Comparison of ENCODE assay signal across 1 cellular context in the genomic region with DNA sequence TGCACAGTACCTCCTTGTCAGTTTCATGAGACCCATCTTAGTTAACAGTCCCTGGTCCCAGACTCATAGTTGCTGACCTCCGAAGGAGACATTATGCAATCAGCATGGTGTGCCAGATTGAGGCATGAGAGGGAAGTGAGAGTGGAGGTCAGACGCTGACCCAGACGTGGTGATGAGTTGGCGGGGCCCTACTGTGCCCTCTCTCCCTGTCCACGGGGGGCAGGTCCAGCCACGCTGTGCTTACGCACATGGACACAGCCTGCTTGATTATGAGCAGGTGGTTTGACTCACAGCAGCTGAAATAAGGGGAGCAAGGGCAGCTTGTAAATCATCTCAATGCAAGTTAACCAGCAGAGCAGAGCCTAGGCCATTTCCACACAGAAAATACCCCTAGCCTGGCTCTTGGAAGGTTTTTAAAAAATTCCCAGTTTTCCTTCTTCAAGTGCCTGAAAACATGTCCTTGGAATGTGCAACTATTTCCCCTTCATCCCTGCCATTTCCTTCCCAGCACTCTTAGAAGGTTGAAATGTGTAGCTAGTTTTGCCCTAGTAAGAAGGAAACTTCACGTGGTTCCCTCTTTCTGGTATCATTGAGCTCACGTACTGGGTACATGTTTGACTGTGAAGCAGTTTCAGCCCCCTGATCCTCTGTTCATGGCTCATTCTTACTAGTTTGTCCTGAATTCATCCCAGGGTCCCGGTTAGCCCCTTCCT.
A peak's percentile ranks its signal among the peaks of the same experiment; 100 is the strongest.
TF ChIP-seq lines count a peak whose summit lies in the region.

No MANE protein-coding gene starts in this region.

TF ChIP-seq in GM12878, 131 proteins besides CTCF, POLR2A, EP300 and RAD21 (continued from another document):
- peak; percentile 80 for TF ChIP-seq CHD2 (IDR thresholded peaks at IDR 0.05; ENCODE audit: borderline replicate concordance, low read depth, low read length)
- TF ChIP-seq NBN (IDR thresholded peaks at IDR 0.05), result no peak; the same call in 1 of the 2 replicates
- TF ChIP-seq, protein P1, sequence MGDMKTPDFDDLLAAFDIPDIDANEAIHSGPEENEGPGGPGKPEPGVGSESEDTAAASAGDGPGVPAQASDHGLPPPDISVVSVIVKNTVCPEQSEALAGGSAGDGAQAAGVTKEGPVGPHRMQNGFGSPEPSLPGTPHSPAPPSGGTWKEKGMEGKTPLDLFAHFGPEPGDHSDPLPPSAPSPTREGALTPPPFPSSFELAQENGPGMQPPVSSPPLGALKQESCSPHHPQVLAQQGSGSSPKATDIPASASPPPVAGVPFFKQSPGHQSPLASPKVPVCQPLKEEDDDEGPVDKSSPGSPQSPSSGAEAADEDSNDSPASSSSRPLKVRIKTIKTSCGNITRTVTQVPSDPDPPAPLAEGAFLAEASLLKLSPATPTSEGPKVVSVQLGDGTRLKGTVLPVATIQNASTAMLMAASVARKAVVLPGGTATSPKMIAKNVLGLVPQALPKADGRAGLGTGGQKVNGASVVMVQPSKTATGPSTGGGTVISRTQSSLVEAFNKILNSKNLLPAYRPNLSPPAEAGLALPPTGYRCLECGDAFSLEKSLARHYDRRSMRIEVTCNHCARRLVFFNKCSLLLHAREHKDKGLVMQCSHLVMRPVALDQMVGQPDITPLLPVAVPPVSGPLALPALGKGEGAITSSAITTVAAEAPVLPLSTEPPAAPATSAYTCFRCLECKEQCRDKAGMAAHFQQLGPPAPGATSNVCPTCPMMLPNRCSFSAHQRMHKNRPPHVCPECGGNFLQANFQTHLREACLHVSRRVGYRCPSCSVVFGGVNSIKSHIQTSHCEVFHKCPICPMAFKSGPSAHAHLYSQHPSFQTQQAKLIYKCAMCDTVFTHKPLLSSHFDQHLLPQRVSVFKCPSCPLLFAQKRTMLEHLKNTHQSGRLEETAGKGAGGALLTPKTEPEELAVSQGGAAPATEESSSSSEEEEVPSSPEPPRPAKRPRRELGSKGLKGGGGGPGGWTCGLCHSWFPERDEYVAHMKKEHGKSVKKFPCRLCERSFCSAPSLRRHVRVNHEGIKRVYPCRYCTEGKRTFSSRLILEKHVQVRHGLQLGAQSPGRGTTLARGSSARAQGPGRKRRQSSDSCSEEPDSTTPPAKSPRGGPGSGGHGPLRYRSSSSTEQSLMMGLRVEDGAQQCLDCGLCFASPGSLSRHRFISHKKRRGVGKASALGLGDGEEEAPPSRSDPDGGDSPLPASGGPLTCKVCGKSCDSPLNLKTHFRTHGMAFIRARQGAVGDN (IDR thresholded peaks at IDR 0.05), result peak; percentile 79
- TF ChIP-seq CEBPB (IDR thresholded peaks at IDR 0.05; ENCODE audit: borderline replicate concordance in 1 of 2, low read depth in 2 of 2, low read length in 2 of 2), result peak; percentile 53 to 90; a peak in 3 of 4 replicates
- TF ChIP-seq BHLHE40 (IDR thresholded peaks at IDR 0.05; ENCODE audit: borderline replicate concordance in 1 of 2, low read depth in 2 of 2, low read length in 1 of 2), result peak; percentile 42 to 75
- TF ChIP-seq JUNB (IDR thresholded peaks at IDR 0.05), result peak; percentile 75
- TF ChIP-seq CREB1 (IDR thresholded peaks at IDR 0.05; ENCODE audit: low read depth), result peak; percentile 75
- TF ChIP-seq, protein P2, sequence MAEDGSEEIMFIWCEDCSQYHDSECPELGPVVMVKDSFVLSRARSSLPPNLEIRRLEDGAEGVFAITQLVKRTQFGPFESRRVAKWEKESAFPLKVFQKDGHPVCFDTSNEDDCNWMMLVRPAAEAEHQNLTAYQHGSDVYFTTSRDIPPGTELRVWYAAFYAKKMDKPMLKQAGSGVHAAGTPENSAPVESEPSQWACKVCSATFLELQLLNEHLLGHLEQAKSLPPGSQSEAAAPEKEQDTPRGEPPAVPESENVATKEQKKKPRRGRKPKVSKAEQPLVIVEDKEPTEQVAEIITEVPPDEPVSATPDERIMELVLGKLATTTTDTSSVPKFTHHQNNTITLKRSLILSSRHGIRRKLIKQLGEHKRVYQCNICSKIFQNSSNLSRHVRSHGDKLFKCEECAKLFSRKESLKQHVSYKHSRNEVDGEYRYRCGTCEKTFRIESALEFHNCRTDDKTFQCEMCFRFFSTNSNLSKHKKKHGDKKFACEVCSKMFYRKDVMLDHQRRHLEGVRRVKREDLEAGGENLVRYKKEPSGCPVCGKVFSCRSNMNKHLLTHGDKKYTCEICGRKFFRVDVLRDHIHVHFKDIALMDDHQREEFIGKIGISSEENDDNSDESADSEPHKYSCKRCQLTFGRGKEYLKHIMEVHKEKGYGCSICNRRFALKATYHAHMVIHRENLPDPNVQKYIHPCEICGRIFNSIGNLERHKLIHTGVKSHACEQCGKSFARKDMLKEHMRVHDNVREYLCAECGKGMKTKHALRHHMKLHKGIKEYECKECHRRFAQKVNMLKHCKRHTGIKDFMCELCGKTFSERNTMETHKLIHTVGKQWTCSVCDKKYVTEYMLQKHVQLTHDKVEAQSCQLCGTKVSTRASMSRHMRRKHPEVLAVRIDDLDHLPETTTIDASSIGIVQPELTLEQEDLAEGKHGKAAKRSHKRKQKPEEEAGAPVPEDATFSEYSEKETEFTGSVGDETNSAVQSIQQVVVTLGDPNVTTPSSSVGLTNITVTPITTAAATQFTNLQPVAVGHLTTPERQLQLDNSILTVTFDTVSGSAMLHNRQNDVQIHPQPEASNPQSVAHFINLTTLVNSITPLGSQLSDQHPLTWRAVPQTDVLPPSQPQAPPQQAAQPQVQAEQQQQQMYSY (CRISPR knock-in tag; IDR thresholded peaks at IDR 0.05), result no peak
- peak; percentile 40; the same call in 1 of the 2 replicates for TF ChIP-seq CBFB (IDR thresholded peaks at IDR 0.05; ENCODE audit: low read depth)
- TF ChIP-seq TCF3 (IDR thresholded peaks at IDR 0.05; ENCODE audit: borderline replicate concordance, insufficient read depth, low read depth, low read length), result peak; percentile 86; the same call in 1 of the 2 replicates
- TF ChIP-seq, protein P3, sequence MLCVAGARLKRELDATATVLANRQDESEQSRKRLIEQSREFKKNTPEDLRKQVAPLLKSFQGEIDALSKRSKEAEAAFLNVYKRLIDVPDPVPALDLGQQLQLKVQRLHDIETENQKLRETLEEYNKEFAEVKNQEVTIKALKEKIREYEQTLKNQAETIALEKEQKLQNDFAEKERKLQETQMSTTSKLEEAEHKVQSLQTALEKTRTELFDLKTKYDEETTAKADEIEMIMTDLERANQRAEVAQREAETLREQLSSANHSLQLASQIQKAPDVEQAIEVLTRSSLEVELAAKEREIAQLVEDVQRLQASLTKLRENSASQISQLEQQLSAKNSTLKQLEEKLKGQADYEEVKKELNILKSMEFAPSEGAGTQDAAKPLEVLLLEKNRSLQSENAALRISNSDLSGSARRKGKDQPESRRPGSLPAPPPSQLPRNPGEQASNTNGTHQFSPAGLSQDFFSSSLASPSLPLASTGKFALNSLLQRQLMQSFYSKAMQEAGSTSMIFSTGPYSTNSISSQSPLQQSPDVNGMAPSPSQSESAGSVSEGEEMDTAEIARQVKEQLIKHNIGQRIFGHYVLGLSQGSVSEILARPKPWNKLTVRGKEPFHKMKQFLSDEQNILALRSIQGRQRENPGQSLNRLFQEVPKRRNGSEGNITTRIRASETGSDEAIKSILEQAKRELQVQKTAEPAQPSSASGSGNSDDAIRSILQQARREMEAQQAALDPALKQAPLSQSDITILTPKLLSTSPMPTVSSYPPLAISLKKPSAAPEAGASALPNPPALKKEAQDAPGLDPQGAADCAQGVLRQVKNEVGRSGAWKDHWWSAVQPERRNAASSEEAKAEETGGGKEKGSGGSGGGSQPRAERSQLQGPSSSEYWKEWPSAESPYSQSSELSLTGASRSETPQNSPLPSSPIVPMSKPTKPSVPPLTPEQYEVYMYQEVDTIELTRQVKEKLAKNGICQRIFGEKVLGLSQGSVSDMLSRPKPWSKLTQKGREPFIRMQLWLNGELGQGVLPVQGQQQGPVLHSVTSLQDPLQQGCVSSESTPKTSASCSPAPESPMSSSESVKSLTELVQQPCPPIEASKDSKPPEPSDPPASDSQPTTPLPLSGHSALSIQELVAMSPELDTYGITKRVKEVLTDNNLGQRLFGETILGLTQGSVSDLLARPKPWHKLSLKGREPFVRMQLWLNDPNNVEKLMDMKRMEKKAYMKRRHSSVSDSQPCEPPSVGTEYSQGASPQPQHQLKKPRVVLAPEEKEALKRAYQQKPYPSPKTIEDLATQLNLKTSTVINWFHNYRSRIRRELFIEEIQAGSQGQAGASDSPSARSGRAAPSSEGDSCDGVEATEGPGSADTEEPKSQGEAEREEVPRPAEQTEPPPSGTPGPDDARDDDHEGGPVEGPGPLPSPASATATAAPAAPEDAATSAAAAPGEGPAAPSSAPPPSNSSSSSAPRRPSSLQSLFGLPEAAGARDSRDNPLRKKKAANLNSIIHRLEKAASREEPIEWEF (IDR thresholded peaks at IDR 0.05; ENCODE audit: insufficient replicate concordance, low read depth, low read length), result no peak
- peak; percentile 95 for TF ChIP-seq DPF2 (IDR thresholded peaks at IDR 0.05)
- peak; percentile 62; the same call in 1 of the 2 replicates for TF ChIP-seq ZNF24 (IDR thresholded peaks at IDR 0.05)
- no peak for TF ChIP-seq MEF2B (IDR thresholded peaks at IDR 0.05; ENCODE audit: partially characterized antibody, poor library complexity, severe bottlenecking)
- no peak for TF ChIP-seq MYB (IDR thresholded peaks at IDR 0.05; ENCODE audit: borderline replicate concordance, low read depth, low read length)
- TF ChIP-seq, protein P4, sequence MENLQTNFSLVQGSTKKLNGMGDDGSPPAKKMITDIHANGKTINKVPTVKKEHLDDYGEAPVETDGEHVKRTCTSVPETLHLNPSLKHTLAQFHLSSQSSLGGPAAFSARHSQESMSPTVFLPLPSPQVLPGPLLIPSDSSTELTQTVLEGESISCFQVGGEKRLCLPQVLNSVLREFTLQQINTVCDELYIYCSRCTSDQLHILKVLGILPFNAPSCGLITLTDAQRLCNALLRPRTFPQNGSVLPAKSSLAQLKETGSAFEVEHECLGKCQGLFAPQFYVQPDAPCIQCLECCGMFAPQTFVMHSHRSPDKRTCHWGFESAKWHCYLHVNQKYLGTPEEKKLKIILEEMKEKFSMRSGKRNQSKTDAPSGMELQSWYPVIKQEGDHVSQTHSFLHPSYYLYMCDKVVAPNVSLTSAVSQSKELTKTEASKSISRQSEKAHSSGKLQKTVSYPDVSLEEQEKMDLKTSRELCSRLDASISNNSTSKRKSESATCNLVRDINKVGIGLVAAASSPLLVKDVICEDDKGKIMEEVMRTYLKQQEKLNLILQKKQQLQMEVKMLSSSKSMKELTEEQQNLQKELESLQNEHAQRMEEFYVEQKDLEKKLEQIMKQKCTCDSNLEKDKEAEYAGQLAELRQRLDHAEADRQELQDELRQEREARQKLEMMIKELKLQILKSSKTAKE (IDR thresholded peaks at IDR 0.05; ENCODE audit: low read depth, poor library complexity, severe bottlenecking), result peak; percentile 99
- TF ChIP-seq SMAD5 (IDR thresholded peaks at IDR 0.05; ENCODE audit: low read depth), result peak; percentile 30; the same call in 1 of the 2 replicates
- no peak for TF ChIP-seq STAT1 (conservative IDR thresholded peaks at IDR 0.05)
- no peak for TF ChIP-seq SIN3A (IDR thresholded peaks at IDR 0.05; ENCODE audit: low read depth, low read length)
- TF ChIP-seq SUPT20H (IDR thresholded peaks at IDR 0.05; ENCODE audit: borderline replicate concordance, control insufficient read depth, low read depth, low read length), result no peak
- TF ChIP-seq BRCA1 (IDR thresholded peaks at IDR 0.05; ENCODE audit: low read depth, low read length), result no peak
- no peak for TF ChIP-seq FOXK2 (IDR thresholded peaks at IDR 0.05)
- peak; percentile 73 for TF ChIP-seq LARP7 (IDR thresholded peaks at IDR 0.05)
- peak; percentile 67 for TF ChIP-seq RUNX3 (IDR thresholded peaks at IDR 0.05; ENCODE audit: low read length)
- TF ChIP-seq, protein P5, sequence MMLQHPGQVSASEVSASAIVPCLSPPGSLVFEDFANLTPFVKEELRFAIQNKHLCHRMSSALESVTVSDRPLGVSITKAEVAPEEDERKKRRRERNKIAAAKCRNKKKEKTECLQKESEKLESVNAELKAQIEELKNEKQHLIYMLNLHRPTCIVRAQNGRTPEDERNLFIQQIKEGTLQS (IDR thresholded peaks at IDR 0.05; ENCODE audit: borderline replicate concordance, extremely low read depth, low read depth, low read length), result no peak
- TF ChIP-seq HDGF (IDR thresholded peaks at IDR 0.05), result 0 out of 2 replicates have a peak, but pooled peaks have one; percentile 11
- TF ChIP-seq RB1 (IDR thresholded peaks at IDR 0.05; ENCODE audit: borderline replicate concordance), result no peak
- TF ChIP-seq POU2F2 (IDR thresholded peaks at IDR 0.05; ENCODE audit: borderline replicate concordance, low read depth, low read length), result peak; percentile 77; the same call in 2 of the 3 replicates
- no peak for TF ChIP-seq STAT3 (IDR thresholded peaks at IDR 0.05; ENCODE audit: low read depth, low read length)
- TF ChIP-seq NFIC (IDR thresholded peaks at IDR 0.05; ENCODE audit: low read depth, low read length), result peak; percentile 71
